In genomic region chr3:164451083-164451910, GRCh38 we compare ENCODE assay signal across 16 cellular contexts.
DNase-seq lines count a peak whose midpoint lies in the region; ATAC-seq, FAIRE-seq and TF ChIP-seq lines count a peak whose summit lies in the region.
"Had no signal": no experiment of that assay in that cellular context is flagged by ENCODE, and none has a peak within 500 bp of the region (broad histone marks: within the 10 kb centered on the region; RNA-seq: fewer than 3 reads in every experiment).

No MANE protein-coding gene starts in this region.

- CTCF ChIA-PET in K562 (lab: Yijun Ruan, JAX; ENCODE audit: low intra/inter-chr PET ratio) = no interaction called here

- TF ChIP-seq EP300 in K562 (IDR thresholded peaks at IDR 0.05; ENCODE audit: low read length) = no peak

- H3K4me3 ChIP-seq in K562 = no peak overlapping the region
- H3K4me3 ChIP-seq in thyroid gland (replicated peaks in 1 of 3) = peak overlapping the region in 1 of 3 donors; percentile 22
- H3K4me3 ChIP-seq: BLaER1 treated with 17β-estradiol and CSF1 and Interleukin-3, amounts not matched to agents 10 nM and 100 nM; ovary had no signal

- DNase-seq in HS-27A (ENCODE audit: low read depth) = peak; percentile 43
- DNase-seq in K562 (ENCODE audit: extremely low read depth in 1 of 4, low spot score in 3 of 4) = no peak
- DNase-seq in iris pigment epithelial cell (ENCODE audit: low read depth) = peak; percentile 8
- DNase-seq in thyroid gland = peak; percentile 63 to 68
- DNase-seq in activated naive CD4-positive, alpha-beta T cell treated with Interleukin-2 at 50 U/mL for 16 hours = no peak
- no peak for DNase-seq in kidney glomerular epithelial cell (lab: John Stamatoyannopoulos, UW)
- DNase-seq: activated CD4-positive, CD25-positive, alpha-beta regulatory T cell; effector CD4-positive, alpha-beta T cell; mammary epithelial cell; NCI-H1436 treated with DMSO at 0.1 percent for 48 hours; SK-N-SH; stimulated activated CD4-positive, alpha-beta T cell treated with anti-CD3 and anti-CD28 coated beads, Interleukin-1b, Interleukin-23, amount 100 ng/mL, for 48 hours had no signal

- 4% methylated on average over 3 of the region's 5 CpGs for WGBS in K562 (ENCODE audit: insufficient coverage, low coverage, missing lambda C conversion rate)
- 42 to 44% methylated on average over 4 to 5 of the region's 5 CpGs for WGBS in thyroid gland, 2 donors

- no peaks in the 10 kb centered on the region for H3K27me3 ChIP-seq in K562 (ENCODE audit: control insufficient read depth in 2 of 2, insufficient read depth in 2 of 2, low read length in 2 of 2)
- H3K27me3 ChIP-seq in thyroid gland = no peaks in the 10 kb centered on the region
- H3K27me3 ChIP-seq: BLaER1 treated with 17β-estradiol and CSF1 and Interleukin-3, amounts not matched to agents 10 nM and 100 nM; ovary had no signal

- no peak overlapping the region for H3K4me2 ChIP-seq in K562 (ENCODE audit: insufficient read depth, low read length)
- H3K4me2 ChIP-seq: BLaER1 treated with 17β-estradiol and CSF1 and Interleukin-3, amounts not matched to agents 10 nM and 100 nM; SK-N-SH had no signal

- no peak for TF ChIP-seq POLR2A in K562 (conservative IDR thresholded peaks at IDR 0.05)
- TF ChIP-seq POLR2A in thyroid gland (IDR thresholded peaks at IDR 0.05) = peak in 1 of 2 donors; percentile 66

- FAIRE-seq in K562 (lab: Jason Lieb, UNC) = no peak

- no peaks in the 10 kb centered on the region for H4K20me1 ChIP-seq in K562 (replicated peaks; ENCODE audit: control insufficient read depth, insufficient read depth, low read length)
- H4K20me1 ChIP-seq: BLaER1 treated with 17β-estradiol and CSF1 and Interleukin-3, amounts not matched to agents 10 nM and 100 nM had no signal

- no peak overlapping the region for H2AFZ ChIP-seq in K562 (ENCODE audit: low read depth, low read length)

- H3K9me1 ChIP-seq in K562 (ENCODE audit: control insufficient read depth, insufficient read depth, low read length) = no peaks in the 10 kb centered on the region

- TF ChIP-seq CTCF in K562 (IDR thresholded peaks at IDR 0.05 in 2 of 3, conservative IDR thresholded peaks at IDR 0.05 in 1 of 3; ENCODE audit: insufficient read depth in 2 of 3, low read depth in 1 of 3, low read length in 3 of 3) (no peak), thyroid gland (IDR thresholded peaks at IDR 0.05) (peak in 1 of 6 experiments; percentile 25)

- intact Hi-C loops in K562 (cut with micrococcal nuclease) (no loop called here), thyroid gland (cut with DNase I) (no loop called here)

- no peak overlapping the region for H3K27ac ChIP-seq in K562 (ENCODE audit: extremely low read depth, low read depth, low read length)
- H3K27ac ChIP-seq in thyroid gland = peak overlapping the region; percentile 87 to 94 (median 92)
- H3K27ac ChIP-seq: BLaER1 treated with 17β-estradiol and CSF1 and Interleukin-3, amounts not matched to agents 10 nM and 100 nM; ovary had no signal

- ATAC-seq in K562 (no peak), HG02610 (IDR thresholded peaks at IDR 0.05; ENCODE audit: unreplicated experiment) (no peak), HG02970 (IDR thresholded peaks at IDR 0.05; ENCODE audit: low FRiP score, unreplicated experiment) (no peak)

- in situ Hi-C loops in K562 (cut with MboI) = no loop called here

- no peak for TF ChIP-seq RAD21 in K562 (CRISPR knock-in tag; conservative IDR thresholded peaks at IDR 0.05 in 1 of 2, IDR thresholded peaks at IDR 0.05 in 1 of 2)

- H3K36me3 ChIP-seq in K562 (ENCODE audit: control insufficient read depth, insufficient read depth, low read length) = no peaks in the 10 kb centered on the region
- no peaks in the 10 kb centered on the region for H3K36me3 ChIP-seq in thyroid gland
- H3K36me3 ChIP-seq: BLaER1 treated with 17β-estradiol and CSF1 and Interleukin-3, amounts not matched to agents 10 nM and 100 nM; ovary had no signal

- H3K9ac ChIP-seq in K562 (ENCODE audit: insufficient read depth in 1 of 2, low read depth in 2 of 2, low read length in 2 of 2) = no peak overlapping the region
- H3K9ac ChIP-seq: BLaER1 treated with 17β-estradiol and CSF1 and Interleukin-3, amounts not matched to agents 10 nM and 100 nM; SK-N-SH had no signal

- no TSS peak for BruUV-seq in K562 (replicated peaks; lab: Mats Ljungman, UMichigan)

- no peaks in the 10 kb centered on the region for H3K4me1 ChIP-seq in K562 (replicated peaks in 1 of 2; ENCODE audit: control insufficient read depth in 2 of 2, insufficient read depth in 2 of 2, low read length in 2 of 2)
- peaks cover 12 to 28% of the 10 kb centered on the region in 2 donors for H3K4me1 ChIP-seq in thyroid gland
- H3K4me1 ChIP-seq: BLaER1 treated with 17β-estradiol and CSF1 and Interleukin-3, amounts not matched to agents 10 nM and 100 nM had no signal

- POLR2A ChIA-PET in K562 (lab: Yijun Ruan, JAX) = interaction anchor here (1.0 kb wide), 1 partner anchor 9 kb away, joined by 3 read pairs; no protein-coding TSS in a partner anchor

- no peaks in the 10 kb centered on the region for H3K79me2 ChIP-seq in K562 (ENCODE audit: control insufficient read depth, insufficient read depth, low read length)

- H3K9me3 ChIP-seq in K562 (replicated peaks; ENCODE audit: control insufficient read depth, insufficient read depth, low read depth, low read length) (no peaks in the 10 kb centered on the region; the same call in 1 of the 2 replicates), thyroid gland (no peaks in the 10 kb centered on the region)
- H3K9me3 ChIP-seq: ovary, SK-N-SH had no signal

TF ChIP-seq in K562, 482 proteins besides CTCF, POLR2A, EP300 and RAD21:
- TF ChIP-seq SUPT5H (IDR thresholded peaks at IDR 0.05) = no peak
- peak; percentile 60; the same call in 1 of the 2 replicates for TF ChIP-seq ZNF263 (CRISPR knock-in tag; IDR thresholded peaks at IDR 0.05; ENCODE audit: borderline replicate concordance)
TF ChIP-seq in K562: peak in this region for 1.

Comparison
In these comparisons a context has a peak if more than half of its experiments do, and no peak if none do; other contexts are left out.
1. DNase-seq: peak in HS-27A (single experiment), iris pigment epithelial cell (single experiment) and thyroid gland (2 of 2); none in K562 (0 of 4), activated naive CD4-positive, alpha-beta T cell treated with Interleukin-2 at 50 U/mL for 16 hours (single experiment) and kidney glomerular epithelial cell (single experiment).